ENCODE assay signal across 1 cellular context in the genomic region with DNA sequence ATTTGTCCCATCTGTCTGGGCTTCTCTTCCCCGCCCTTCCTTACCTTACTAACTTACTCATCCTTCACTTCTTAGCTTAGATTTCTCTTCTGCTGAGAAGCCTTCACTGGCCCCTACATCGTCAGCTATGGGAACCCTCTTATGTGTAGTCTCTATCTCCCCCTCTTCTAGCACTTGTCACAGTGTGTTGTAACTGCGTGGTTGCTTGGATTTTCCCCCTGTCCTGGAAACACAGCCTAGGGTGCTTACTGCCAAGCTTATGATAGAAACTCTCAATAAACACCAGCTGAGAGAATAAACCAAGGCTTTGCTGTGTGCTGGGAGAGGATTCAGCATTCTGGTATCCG.
TF ChIP-seq lines count a peak whose summit lies in the region.

No MANE protein-coding gene starts in this region.

TF ChIP-seq in HepG2, 621 proteins besides CTCF, POLR2A, EP300 and RAD21 (continued from another document and continues in another):
- TF ChIP-seq, protein P1, sequence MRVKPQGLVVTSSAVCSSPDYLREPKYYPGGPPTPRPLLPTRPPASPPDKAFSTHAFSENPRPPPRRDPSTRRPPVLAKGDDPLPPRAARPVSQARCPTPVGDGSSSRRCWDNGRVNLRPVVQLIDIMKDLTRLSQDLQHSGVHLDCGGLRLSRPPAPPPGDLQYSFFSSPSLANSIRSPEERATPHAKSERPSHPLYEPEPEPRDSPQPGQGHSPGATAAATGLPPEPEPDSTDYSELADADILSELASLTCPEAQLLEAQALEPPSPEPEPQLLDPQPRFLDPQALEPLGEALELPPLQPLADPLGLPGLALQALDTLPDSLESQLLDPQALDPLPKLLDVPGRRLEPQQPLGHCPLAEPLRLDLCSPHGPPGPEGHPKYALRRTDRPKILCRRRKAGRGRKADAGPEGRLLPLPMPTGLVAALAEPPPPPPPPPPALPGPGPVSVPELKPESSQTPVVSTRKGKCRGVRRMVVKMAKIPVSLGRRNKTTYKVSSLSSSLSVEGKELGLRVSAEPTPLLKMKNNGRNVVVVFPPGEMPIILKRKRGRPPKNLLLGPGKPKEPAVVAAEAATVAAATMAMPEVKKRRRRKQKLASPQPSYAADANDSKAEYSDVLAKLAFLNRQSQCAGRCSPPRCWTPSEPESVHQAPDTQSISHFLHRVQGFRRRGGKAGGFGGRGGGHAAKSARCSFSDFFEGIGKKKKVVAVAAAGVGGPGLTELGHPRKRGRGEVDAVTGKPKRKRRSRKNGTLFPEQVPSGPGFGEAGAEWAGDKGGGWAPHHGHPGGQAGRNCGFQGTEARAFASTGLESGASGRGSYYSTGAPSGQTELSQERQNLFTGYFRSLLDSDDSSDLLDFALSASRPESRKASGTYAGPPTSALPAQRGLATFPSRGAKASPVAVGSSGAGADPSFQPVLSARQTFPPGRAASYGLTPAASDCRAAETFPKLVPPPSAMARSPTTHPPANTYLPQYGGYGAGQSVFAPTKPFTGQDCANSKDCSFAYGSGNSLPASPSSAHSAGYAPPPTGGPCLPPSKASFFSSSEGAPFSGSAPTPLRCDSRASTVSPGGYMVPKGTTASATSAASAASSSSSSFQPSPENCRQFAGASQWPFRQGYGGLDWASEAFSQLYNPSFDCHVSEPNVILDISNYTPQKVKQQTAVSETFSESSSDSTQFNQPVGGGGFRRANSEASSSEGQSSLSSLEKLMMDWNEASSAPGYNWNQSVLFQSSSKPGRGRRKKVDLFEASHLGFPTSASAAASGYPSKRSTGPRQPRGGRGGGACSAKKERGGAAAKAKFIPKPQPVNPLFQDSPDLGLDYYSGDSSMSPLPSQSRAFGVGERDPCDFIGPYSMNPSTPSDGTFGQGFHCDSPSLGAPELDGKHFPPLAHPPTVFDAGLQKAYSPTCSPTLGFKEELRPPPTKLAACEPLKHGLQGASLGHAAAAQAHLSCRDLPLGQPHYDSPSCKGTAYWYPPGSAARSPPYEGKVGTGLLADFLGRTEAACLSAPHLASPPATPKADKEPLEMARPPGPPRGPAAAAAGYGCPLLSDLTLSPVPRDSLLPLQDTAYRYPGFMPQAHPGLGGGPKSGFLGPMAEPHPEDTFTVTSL (CRISPR knock-in tag; IDR thresholded peaks at IDR 0.05; ENCODE audit: borderline replicate concordance), result no peak
- no peak for TF ChIP-seq MEIS1 (CRISPR knock-in tag; IDR thresholded peaks at IDR 0.05; ENCODE audit: borderline replicate concordance)
- peak; percentile 40; the same call in 1 of the 2 replicates for TF ChIP-seq ZNF501 (CRISPR knock-in tag; IDR thresholded peaks at IDR 0.05)
- TF ChIP-seq PLRG1 (conservative IDR thresholded peaks at IDR 0.05), result no peak
- TF ChIP-seq ZNF382 (CRISPR knock-in tag; IDR thresholded peaks at IDR 0.05; ENCODE audit: borderline replicate concordance), result no peak
- TF ChIP-seq ETV5 (CRISPR knock-in tag; IDR thresholded peaks at IDR 0.05; ENCODE audit: borderline replicate concordance), result no peak
- TF ChIP-seq ZNF780A (CRISPR knock-in tag; IDR thresholded peaks at IDR 0.05), result no peak
- no peak for TF ChIP-seq ZNF225 (CRISPR knock-in tag; IDR thresholded peaks at IDR 0.05)
- 0 out of 2 replicates have a peak, but pooled peaks have one; percentile 28 for TF ChIP-seq KLF12 (CRISPR knock-in tag; IDR thresholded peaks at IDR 0.05; ENCODE audit: borderline replicate concordance)
- TF ChIP-seq ZNF549 (CRISPR knock-in tag; IDR thresholded peaks at IDR 0.05), result no peak
- TF ChIP-seq, protein P2, sequence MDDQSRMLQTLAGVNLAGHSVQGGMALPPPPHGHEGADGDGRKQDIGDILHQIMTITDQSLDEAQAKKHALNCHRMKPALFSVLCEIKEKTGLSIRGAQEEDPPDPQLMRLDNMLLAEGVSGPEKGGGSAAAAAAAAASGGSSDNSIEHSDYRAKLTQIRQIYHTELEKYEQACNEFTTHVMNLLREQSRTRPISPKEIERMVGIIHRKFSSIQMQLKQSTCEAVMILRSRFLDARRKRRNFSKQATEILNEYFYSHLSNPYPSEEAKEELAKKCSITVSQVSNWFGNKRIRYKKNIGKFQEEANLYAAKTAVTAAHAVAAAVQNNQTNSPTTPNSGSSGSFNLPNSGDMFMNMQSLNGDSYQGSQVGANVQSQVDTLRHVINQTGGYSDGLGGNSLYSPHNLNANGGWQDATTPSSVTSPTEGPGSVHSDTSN (CRISPR knock-in tag; IDR thresholded peaks at IDR 0.05; ENCODE audit: borderline replicate concordance), result no peak
- no peak for TF ChIP-seq RXRB (CRISPR knock-in tag; IDR thresholded peaks at IDR 0.05; ENCODE audit: borderline replicate concordance)
- no peak for TF ChIP-seq ZBTB20 (CRISPR knock-in tag; IDR thresholded peaks at IDR 0.05; ENCODE audit: borderline replicate concordance, low read depth)
- no peak for TF ChIP-seq SMARCC2 (IDR thresholded peaks at IDR 0.05)
- TF ChIP-seq SALL1 (CRISPR knock-in tag; IDR thresholded peaks at IDR 0.05), result no peak
- no peak for TF ChIP-seq ZSCAN25 (CRISPR knock-in tag; IDR thresholded peaks at IDR 0.05)
- TF ChIP-seq ZNF20 (CRISPR knock-in tag; IDR thresholded peaks at IDR 0.05), result no peak
- TF ChIP-seq CENPT (CRISPR knock-in tag; IDR thresholded peaks at IDR 0.05; ENCODE audit: low read depth), result no peak
- TF ChIP-seq ZNF576 (CRISPR knock-in tag; IDR thresholded peaks at IDR 0.05), result no peak
- no peak for TF ChIP-seq RARG (CRISPR knock-in tag; IDR thresholded peaks at IDR 0.05; ENCODE audit: low read depth)
- TF ChIP-seq ZNF678 (CRISPR knock-in tag; IDR thresholded peaks at IDR 0.05), result no peak
- TF ChIP-seq ZNF605 (CRISPR knock-in tag; IDR thresholded peaks at IDR 0.05), result no peak
- TF ChIP-seq RFX1 (IDR thresholded peaks at IDR 0.05), result no peak
- TF ChIP-seq RCOR2 (CRISPR knock-in tag; IDR thresholded peaks at IDR 0.05), result no peak
- TF ChIP-seq ZNF232 (CRISPR knock-in tag; IDR thresholded peaks at IDR 0.05; ENCODE audit: borderline replicate concordance), result no peak
- no peak for TF ChIP-seq ZNF670 (CRISPR knock-in tag; IDR thresholded peaks at IDR 0.05; ENCODE audit: borderline replicate concordance)
- no peak for TF ChIP-seq SCMH1 (CRISPR knock-in tag; IDR thresholded peaks at IDR 0.05; ENCODE audit: borderline replicate concordance)
- TF ChIP-seq NFATC3 (CRISPR knock-in tag; IDR thresholded peaks at IDR 0.05), result no peak
- TF ChIP-seq NCOA1 (CRISPR knock-in tag; IDR thresholded peaks at IDR 0.05), result no peak; the same call in 1 of the 2 replicates
- no peak for TF ChIP-seq ZBTB46 (CRISPR knock-in tag; IDR thresholded peaks at IDR 0.05; ENCODE audit: borderline replicate concordance)
- TF ChIP-seq, protein P3, sequence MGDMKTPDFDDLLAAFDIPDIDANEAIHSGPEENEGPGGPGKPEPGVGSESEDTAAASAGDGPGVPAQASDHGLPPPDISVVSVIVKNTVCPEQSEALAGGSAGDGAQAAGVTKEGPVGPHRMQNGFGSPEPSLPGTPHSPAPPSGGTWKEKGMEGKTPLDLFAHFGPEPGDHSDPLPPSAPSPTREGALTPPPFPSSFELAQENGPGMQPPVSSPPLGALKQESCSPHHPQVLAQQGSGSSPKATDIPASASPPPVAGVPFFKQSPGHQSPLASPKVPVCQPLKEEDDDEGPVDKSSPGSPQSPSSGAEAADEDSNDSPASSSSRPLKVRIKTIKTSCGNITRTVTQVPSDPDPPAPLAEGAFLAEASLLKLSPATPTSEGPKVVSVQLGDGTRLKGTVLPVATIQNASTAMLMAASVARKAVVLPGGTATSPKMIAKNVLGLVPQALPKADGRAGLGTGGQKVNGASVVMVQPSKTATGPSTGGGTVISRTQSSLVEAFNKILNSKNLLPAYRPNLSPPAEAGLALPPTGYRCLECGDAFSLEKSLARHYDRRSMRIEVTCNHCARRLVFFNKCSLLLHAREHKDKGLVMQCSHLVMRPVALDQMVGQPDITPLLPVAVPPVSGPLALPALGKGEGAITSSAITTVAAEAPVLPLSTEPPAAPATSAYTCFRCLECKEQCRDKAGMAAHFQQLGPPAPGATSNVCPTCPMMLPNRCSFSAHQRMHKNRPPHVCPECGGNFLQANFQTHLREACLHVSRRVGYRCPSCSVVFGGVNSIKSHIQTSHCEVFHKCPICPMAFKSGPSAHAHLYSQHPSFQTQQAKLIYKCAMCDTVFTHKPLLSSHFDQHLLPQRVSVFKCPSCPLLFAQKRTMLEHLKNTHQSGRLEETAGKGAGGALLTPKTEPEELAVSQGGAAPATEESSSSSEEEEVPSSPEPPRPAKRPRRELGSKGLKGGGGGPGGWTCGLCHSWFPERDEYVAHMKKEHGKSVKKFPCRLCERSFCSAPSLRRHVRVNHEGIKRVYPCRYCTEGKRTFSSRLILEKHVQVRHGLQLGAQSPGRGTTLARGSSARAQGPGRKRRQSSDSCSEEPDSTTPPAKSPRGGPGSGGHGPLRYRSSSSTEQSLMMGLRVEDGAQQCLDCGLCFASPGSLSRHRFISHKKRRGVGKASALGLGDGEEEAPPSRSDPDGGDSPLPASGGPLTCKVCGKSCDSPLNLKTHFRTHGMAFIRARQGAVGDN (CRISPR knock-in tag; IDR thresholded peaks at IDR 0.05), result no peak
- TF ChIP-seq ZNF343 (CRISPR knock-in tag; IDR thresholded peaks at IDR 0.05), result no peak
- no peak for TF ChIP-seq HNF4G (IDR thresholded peaks at IDR 0.05; ENCODE audit: borderline replicate concordance, low read depth, low read length)
- TF ChIP-seq HNF4G (CRISPR knock-in tag; IDR thresholded peaks at IDR 0.05; ENCODE audit: borderline replicate concordance, low read depth), result no peak
- no peak for TF ChIP-seq ZNF317 (CRISPR knock-in tag; IDR thresholded peaks at IDR 0.05)
- TF ChIP-seq ATF4 (CRISPR knock-in tag; IDR thresholded peaks at IDR 0.05), result no peak
- TF ChIP-seq ARHGAP35 (CRISPR knock-in tag; IDR thresholded peaks at IDR 0.05; ENCODE audit: borderline replicate concordance), result no peak
- no peak for TF ChIP-seq PPARG (CRISPR knock-in tag; conservative IDR thresholded peaks at IDR 0.05)
- TF ChIP-seq KMT2B (CRISPR knock-in tag; IDR thresholded peaks at IDR 0.05), result no peak
- TF ChIP-seq SIX1 (CRISPR knock-in tag; IDR thresholded peaks at IDR 0.05; ENCODE audit: borderline replicate concordance), result no peak
- TF ChIP-seq, protein P4, sequence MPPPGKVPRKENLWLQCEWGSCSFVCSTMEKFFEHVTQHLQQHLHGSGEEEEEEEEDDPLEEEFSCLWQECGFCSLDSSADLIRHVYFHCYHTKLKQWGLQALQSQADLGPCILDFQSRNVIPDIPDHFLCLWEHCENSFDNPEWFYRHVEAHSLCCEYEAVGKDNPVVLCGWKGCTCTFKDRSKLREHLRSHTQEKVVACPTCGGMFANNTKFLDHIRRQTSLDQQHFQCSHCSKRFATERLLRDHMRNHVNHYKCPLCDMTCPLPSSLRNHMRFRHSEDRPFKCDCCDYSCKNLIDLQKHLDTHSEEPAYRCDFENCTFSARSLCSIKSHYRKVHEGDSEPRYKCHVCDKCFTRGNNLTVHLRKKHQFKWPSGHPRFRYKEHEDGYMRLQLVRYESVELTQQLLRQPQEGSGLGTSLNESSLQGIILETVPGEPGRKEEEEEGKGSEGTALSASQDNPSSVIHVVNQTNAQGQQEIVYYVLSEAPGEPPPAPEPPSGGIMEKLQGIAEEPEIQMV (CRISPR knock-in tag; IDR thresholded peaks at IDR 0.05; ENCODE audit: low read depth), result no peak
- no peak for TF ChIP-seq ZFP36 (IDR thresholded peaks at IDR 0.05; ENCODE audit: borderline replicate concordance, low read depth, low read length, partially characterized antibody)
- no peak for TF ChIP-seq NFRKB (IDR thresholded peaks at IDR 0.05)
- TF ChIP-seq MBNL3 (CRISPR knock-in tag; conservative IDR thresholded peaks at IDR 0.05), result no peak
- no peak for TF ChIP-seq GTF2F1 (IDR thresholded peaks at IDR 0.05; ENCODE audit: low read length)
- no peak for TF ChIP-seq ZNF615 (CRISPR knock-in tag; IDR thresholded peaks at IDR 0.05; ENCODE audit: borderline replicate concordance)
- TF ChIP-seq, protein P5, sequence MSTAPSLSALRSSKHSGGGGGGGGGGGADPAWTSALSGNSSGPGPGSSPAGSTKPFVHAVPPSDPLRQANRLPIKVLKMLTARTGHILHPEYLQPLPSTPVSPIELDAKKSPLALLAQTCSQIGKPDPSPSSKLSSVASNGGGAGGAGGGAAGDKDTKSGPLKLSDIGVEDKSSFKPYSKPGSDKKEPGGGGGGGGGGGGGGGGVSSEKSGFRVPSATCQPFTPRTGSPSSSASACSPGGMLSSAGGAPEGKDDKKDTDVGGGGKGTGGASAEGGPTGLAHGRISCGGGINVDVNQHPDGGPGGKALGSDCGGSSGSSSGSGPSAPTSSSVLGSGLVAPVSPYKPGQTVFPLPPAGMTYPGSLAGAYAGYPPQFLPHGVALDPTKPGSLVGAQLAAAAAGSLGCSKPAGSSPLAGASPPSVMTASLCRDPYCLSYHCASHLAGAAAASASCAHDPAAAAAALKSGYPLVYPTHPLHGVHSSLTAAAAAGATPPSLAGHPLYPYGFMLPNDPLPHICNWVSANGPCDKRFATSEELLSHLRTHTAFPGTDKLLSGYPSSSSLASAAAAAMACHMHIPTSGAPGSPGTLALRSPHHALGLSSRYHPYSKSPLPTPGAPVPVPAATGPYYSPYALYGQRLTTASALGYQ (CRISPR knock-in tag; IDR thresholded peaks at IDR 0.05), result 0 out of 2 replicates have a peak, but pooled peaks have one; percentile 12
- TF ChIP-seq ZBTB38 (CRISPR knock-in tag; IDR thresholded peaks at IDR 0.05), result peak; percentile 40; the same call in 1 of the 2 replicates
- TF ChIP-seq SMAD3 (CRISPR knock-in tag; IDR thresholded peaks at IDR 0.05), result no peak
- TF ChIP-seq ZFY (CRISPR knock-in tag; IDR thresholded peaks at IDR 0.05), result 0 out of 2 replicates have a peak, but pooled peaks have one; percentile 36
- TF ChIP-seq ZFP90 (CRISPR knock-in tag; IDR thresholded peaks at IDR 0.05; ENCODE audit: borderline replicate concordance), result 0 out of 2 replicates have a peak, but pooled peaks have one; percentile 61
- no peak for TF ChIP-seq ZNF777 (CRISPR knock-in tag; IDR thresholded peaks at IDR 0.05)
- TF ChIP-seq ASH2L (IDR thresholded peaks at IDR 0.05; ENCODE audit: insufficient read length, low read depth, low read length), result no peak
- TF ChIP-seq ZBTB1 (CRISPR knock-in tag; IDR thresholded peaks at IDR 0.05; ENCODE audit: borderline replicate concordance), result no peak
